ENCODE assay signal across 1 cellular context in the genomic region with DNA sequence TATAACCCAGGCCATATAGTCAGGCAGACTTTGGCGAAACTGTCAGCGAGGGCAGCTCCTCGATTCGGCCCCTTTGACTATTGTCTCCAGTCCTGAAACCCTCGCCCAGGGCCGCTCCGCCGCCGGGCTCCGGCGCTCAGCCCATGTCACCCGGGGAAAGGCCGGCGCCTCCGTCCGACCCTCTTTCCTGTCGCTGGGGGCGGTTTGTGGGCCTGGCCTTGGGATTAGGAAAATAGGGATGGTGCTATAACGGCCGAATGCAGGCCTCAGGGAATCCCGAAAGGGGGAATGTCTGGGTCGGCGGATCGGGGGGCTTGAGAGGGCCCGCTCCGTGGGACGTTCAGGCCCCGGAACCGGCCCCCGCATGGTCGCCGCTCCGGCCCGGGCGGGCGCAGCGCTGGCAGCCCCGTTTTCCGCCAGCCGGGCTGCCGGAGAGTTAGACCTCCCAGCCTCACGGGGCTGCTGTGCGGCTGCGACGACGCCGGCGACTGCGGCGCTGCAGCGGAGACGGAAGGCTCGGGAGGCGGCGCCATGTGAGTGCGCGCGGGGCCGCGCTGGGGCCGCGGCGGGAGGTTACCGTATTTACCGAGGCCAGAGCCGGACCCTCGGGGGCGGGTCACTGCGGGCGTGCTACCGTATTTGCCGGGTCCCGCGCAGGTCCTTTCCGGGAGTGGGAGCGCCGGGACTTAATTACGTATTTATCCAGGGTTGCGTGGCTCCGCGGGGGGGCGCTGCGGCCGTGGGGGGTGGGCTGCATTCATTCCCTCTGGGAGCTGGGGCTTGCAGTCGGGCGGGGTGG.
TF ChIP-seq lines count a peak whose summit lies in the region.

No MANE protein-coding gene starts in this region.

TF ChIP-seq in HepG2, 621 proteins besides CTCF, POLR2A, EP300 and RAD21 (continued from another document and continues in another):
- TF ChIP-seq MTA3 (CRISPR knock-in tag; IDR thresholded peaks at IDR 0.05) (no peak), FIP1L1 (IDR thresholded peaks at IDR 0.05; ENCODE audit: borderline replicate concordance, insufficient read depth, low read depth, low read length) (no peak), IRX3 (CRISPR knock-in tag; IDR thresholded peaks at IDR 0.05; ENCODE audit: borderline replicate concordance, low read depth) (no peak), SIX1 (CRISPR knock-in tag; IDR thresholded peaks at IDR 0.05; ENCODE audit: borderline replicate concordance) (no peak), ZNF326 (CRISPR knock-in tag; IDR thresholded peaks at IDR 0.05; ENCODE audit: borderline replicate concordance) (no peak), ZNF24 (IDR thresholded peaks at IDR 0.05) (no peak), RARA (CRISPR knock-in tag; IDR thresholded peaks at IDR 0.05) (peak; percentile 77), SATB2 (CRISPR knock-in tag; IDR thresholded peaks at IDR 0.05) (no peak; the same call in 1 of the 2 replicates), ZNF3 (CRISPR knock-in tag; IDR thresholded peaks at IDR 0.05) (no peak), STAT5B (CRISPR knock-in tag; IDR thresholded peaks at IDR 0.05) (no peak), PHF21A (CRISPR knock-in tag; IDR thresholded peaks at IDR 0.05) (peak; percentile 77), HCFC1 (IDR thresholded peaks at IDR 0.05; ENCODE audit: low read depth, low read length) (no peak), ZNF264 (CRISPR knock-in tag; IDR thresholded peaks at IDR 0.05) (no peak), THYN1 (CRISPR knock-in tag; IDR thresholded peaks at IDR 0.05; ENCODE audit: borderline replicate concordance, low read depth) (no peak), ZBTB8A (CRISPR knock-in tag; IDR thresholded peaks at IDR 0.05; ENCODE audit: borderline replicate concordance, low read depth) (peak; percentile 70; the same call in 1 of the 2 replicates), ZBTB10 (CRISPR knock-in tag; IDR thresholded peaks at IDR 0.05; ENCODE audit: borderline replicate concordance) (no peak), ATAD3A (CRISPR knock-in tag; IDR thresholded peaks at IDR 0.05) (no peak), NFYC (CRISPR knock-in tag; IDR thresholded peaks at IDR 0.05) (no peak), ZBTB2 (CRISPR knock-in tag; IDR thresholded peaks at IDR 0.05; ENCODE audit: low read depth) (peak; percentile 81), MXD4 (CRISPR knock-in tag; IDR thresholded peaks at IDR 0.05) (no peak; the same call in 1 of the 2 replicates), SETDB1 (CRISPR knock-in tag; IDR thresholded peaks at IDR 0.05; ENCODE audit: borderline replicate concordance) (no peak), NR3C1 (CRISPR knock-in tag; IDR thresholded peaks at IDR 0.05) (no peak), ARID3A (IDR thresholded peaks at IDR 0.05; ENCODE audit: low read depth, low read length) (peak; percentile 52; the same call in 1 of the 2 replicates), SALL2 (CRISPR knock-in tag; IDR thresholded peaks at IDR 0.05) (peak; percentile 44; the same call in 1 of the 2 replicates), ZNF136 (CRISPR knock-in tag; IDR thresholded peaks at IDR 0.05; ENCODE audit: low read depth) (no peak), JUN (CRISPR knock-in tag; IDR thresholded peaks at IDR 0.05) (no peak)
- TF ChIP-seq, protein P1, sequence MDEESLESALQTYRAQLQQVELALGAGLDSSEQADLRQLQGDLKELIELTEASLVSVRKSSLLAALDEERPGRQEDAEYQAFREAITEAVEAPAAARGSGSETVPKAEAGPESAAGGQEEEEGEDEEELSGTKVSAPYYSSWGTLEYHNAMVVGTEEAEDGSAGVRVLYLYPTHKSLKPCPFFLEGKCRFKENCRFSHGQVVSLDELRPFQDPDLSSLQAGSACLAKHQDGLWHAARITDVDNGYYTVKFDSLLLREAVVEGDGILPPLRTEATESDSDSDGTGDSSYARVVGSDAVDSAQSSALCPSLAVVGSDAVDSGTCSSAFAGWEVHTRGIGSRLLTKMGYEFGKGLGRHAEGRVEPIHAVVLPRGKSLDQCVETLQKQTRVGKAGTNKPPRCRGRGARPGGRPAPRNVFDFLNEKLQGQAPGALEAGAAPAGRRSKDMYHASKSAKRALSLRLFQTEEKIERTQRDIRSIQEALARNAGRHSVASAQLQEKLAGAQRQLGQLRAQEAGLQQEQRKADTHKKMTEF (CRISPR knock-in tag; IDR thresholded peaks at IDR 0.05), result no peak; the same call in 1 of the 2 replicates
- TF ChIP-seq, protein P2, sequence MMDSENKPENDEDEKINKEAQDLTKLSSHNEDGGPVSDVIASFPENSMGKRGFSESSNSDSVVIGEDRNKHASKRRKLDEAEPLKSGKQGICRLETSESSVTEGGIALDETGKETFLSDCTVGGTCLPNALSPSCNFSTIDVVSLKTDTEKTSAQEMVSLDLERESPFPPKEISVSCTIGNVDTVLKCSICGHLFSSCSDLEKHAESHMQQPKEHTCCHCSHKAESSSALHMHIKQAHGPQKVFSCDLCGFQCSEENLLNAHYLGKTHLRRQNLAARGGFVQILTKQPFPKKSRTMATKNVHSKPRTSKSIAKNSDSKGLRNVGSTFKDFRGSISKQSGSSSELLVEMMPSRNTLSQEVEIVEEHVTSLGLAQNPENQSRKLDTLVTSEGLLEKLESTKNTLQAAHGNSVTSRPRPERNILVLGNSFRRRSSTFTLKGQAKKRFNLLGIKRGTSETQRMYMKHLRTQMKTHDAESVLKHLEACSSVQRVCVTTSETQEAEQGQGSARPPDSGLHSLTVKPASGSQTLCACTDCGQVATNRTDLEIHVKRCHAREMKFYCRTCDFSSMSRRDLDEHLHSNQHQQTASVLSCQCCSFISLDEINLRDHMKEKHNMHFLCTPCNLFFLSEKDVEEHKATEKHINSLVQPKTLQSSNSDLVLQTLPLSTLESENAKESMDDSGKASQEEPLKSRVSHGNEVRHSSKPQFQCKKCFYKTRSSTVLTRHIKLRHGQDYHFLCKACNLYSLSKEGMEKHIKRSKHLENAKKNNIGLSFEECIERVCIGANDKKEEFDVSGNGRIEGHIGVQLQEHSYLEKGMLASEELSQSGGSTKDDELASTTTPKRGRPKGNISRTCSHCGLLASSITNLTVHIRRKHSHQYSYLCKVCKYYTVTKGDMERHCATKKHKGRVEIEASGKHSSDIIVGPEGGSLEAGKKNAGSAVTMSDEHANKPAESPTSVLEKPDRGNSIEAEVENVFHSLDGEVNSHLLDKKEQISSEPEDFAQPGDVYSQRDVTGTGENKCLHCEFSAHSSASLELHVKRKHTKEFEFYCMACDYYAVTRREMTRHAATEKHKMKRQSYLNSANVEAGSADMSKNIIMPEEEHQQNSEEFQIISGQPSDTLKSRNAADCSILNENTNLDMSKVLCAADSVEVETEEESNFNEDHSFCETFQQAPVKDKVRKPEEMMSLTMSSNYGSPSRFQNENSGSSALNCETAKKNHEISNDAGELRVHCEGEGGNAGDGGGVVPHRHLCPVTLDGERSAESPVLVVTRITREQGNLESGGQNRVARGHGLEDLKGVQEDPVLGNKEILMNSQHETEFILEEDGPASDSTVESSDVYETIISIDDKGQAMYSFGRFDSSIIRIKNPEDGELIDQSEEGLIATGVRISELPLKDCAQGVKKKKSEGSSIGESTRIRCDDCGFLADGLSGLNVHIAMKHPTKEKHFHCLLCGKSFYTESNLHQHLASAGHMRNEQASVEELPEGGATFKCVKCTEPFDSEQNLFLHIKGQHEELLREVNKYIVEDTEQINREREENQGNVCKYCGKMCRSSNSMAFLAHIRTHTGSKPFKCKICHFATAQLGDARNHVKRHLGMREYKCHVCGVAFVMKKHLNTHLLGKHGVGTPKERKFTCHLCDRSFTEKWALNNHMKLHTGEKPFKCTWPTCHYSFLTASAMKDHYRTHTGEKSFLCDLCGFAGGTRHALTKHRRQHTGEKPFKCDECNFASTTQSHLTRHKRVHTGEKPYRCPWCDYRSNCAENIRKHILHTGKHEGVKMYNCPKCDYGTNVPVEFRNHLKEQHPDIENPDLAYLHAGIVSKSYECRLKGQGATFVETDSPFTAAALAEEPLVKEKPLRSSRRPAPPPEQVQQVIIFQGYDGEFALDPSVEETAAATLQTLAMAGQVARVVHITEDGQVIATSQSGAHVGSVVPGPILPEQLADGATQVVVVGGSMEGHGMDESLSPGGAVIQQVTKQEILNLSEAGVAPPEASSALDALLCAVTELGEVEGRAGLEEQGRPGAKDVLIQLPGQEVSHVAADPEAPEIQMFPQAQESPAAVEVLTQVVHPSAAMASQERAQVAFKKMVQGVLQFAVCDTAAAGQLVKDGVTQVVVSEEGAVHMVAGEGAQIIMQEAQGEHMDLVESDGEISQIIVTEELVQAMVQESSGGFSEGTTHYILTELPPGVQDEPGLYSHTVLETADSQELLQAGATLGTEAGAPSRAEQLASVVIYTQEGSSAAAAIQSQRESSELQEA (CRISPR knock-in tag; IDR thresholded peaks at IDR 0.05; ENCODE audit: not compliant biosample characterization), result no peak
- TF ChIP-seq, protein P3, sequence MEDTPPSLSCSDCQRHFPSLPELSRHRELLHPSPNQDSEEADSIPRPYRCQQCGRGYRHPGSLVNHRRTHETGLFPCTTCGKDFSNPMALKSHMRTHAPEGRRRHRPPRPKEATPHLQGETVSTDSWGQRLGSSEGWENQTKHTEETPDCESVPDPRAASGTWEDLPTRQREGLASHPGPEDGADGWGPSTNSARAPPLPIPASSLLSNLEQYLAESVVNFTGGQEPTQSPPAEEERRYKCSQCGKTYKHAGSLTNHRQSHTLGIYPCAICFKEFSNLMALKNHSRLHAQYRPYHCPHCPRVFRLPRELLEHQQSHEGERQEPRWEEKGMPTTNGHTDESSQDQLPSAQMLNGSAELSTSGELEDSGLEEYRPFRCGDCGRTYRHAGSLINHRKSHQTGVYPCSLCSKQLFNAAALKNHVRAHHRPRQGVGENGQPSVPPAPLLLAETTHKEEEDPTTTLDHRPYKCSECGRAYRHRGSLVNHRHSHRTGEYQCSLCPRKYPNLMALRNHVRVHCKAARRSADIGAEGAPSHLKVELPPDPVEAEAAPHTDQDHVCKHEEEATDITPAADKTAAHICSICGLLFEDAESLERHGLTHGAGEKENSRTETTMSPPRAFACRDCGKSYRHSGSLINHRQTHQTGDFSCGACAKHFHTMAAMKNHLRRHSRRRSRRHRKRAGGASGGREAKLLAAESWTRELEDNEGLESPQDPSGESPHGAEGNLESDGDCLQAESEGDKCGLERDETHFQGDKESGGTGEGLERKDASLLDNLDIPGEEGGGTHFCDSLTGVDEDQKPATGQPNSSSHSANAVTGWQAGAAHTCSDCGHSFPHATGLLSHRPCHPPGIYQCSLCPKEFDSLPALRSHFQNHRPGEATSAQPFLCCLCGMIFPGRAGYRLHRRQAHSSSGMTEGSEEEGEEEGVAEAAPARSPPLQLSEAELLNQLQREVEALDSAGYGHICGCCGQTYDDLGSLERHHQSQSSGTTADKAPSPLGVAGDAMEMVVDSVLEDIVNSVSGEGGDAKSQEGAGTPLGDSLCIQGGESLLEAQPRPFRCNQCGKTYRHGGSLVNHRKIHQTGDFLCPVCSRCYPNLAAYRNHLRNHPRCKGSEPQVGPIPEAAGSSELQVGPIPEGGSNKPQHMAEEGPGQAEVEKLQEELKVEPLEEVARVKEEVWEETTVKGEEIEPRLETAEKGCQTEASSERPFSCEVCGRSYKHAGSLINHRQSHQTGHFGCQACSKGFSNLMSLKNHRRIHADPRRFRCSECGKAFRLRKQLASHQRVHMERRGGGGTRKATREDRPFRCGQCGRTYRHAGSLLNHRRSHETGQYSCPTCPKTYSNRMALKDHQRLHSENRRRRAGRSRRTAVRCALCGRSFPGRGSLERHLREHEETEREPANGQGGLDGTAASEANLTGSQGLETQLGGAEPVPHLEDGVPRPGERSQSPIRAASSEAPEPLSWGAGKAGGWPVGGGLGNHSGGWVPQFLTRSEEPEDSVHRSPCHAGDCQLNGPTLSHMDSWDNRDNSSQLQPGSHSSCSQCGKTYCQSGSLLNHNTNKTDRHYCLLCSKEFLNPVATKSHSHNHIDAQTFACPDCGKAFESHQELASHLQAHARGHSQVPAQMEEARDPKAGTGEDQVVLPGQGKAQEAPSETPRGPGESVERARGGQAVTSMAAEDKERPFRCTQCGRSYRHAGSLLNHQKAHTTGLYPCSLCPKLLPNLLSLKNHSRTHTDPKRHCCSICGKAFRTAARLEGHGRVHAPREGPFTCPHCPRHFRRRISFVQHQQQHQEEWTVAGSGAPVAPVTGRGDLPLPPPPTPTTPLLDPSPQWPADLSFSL (CRISPR knock-in tag; IDR thresholded peaks at IDR 0.05), result no peak
- TF ChIP-seq, protein P4, sequence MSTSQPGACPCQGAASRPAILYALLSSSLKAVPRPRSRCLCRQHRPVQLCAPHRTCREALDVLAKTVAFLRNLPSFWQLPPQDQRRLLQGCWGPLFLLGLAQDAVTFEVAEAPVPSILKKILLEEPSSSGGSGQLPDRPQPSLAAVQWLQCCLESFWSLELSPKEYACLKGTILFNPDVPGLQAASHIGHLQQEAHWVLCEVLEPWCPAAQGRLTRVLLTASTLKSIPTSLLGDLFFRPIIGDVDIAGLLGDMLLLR (CRISPR knock-in tag; IDR thresholded peaks at IDR 0.05), result peak; percentile 78
